Comparison of ENCODE assay signal across 23 cellular contexts in genomic region chr2:170968205-170969003, GRCh38. TPM values are rescaled to one million over a fixed set of nuclear protein-coding genes. Genes with fewer than 3 reads are reported as not detected.
DNase-seq lines count a peak whose midpoint lies in the region; ATAC-seq and TF ChIP-seq lines count a peak whose summit lies in the region.
"Had no signal": no experiment of that assay in that cellular context is flagged by ENCODE, and none has a peak within 500 bp of the region (broad histone marks: within the 10 kb centered on the region; RNA-seq: fewer than 3 reads in every experiment).

No MANE protein-coding gene starts in this region.

- H3K4ac ChIP-seq in mesenchymal stem cell (ENCODE audit: low read depth in 1 of 2, low read length in 2 of 2), result no peak overlapping the region

- H3K27ac Mint-ChIP-seq in stimulated activated naive CD8-positive, alpha-beta T cell treated with anti-CD3 and anti-CD28 coated beads, Interleukin-15, Interleukin-2, amounts not matched to agents 100 ng/mL and 50 ng/mL, for 24 hours, result peak overlapping the region; percentile 26
- H3K27ac Mint-ChIP-seq in T-cell, result peak overlapping the region; percentile 58 to 59
- H3K27ac Mint-ChIP-seq: natural killer cell treated with Interleukin-12 subunit alpha and Interleukin-12 subunit beta and Interleukin-15 and Interleukin-18, amount 100 ng/mL, for 72 hours; type B pancreatic cell had no signal

- H3K27ac ChIP-seq in mesenchymal stem cell (ENCODE audit: low read length, poor library complexity, severe bottlenecking) (no peak overlapping the region), stomach (no peak overlapping the region), SJCRH30 (no peak overlapping the region)
- H3K27ac ChIP-seq: body of pancreas, esophagus squamous epithelium had no signal

- H3K4me3 ChIP-seq in mesenchymal stem cell (ENCODE audit: insufficient read depth in 1 of 2, low read depth in 1 of 2, low read length in 2 of 2) (no peak overlapping the region), stomach (no peak overlapping the region), SJCRH30 (no peak overlapping the region)
- H3K4me3 ChIP-seq: body of pancreas, esophagus squamous epithelium, MG63 had no signal

- H2AFZ ChIP-seq in mesenchymal stem cell (ENCODE audit: low read depth, low read length), result no peak overlapping the region

- no peaks in the 10 kb centered on the region for H3K27me3 Mint-ChIP-seq in stimulated activated naive CD8-positive, alpha-beta T cell treated with anti-CD3 and anti-CD28 coated beads, Interleukin-15, Interleukin-2, amounts not matched to agents 100 ng/mL and 50 ng/mL, for 24 hours
- no peaks in the 10 kb centered on the region for H3K27me3 Mint-ChIP-seq in T-cell
- H3K27me3 Mint-ChIP-seq: natural killer cell treated with Interleukin-12 subunit alpha and Interleukin-12 subunit beta and Interleukin-15 and Interleukin-18, amount 100 ng/mL, for 72 hours; type B pancreatic cell had no signal

- H2AK5ac ChIP-seq in mesenchymal stem cell (ENCODE audit: low read length, severe bottlenecking), result peak overlapping the region; percentile 27

- peaks cover 26% of the 10 kb centered on the region for H3K4me1 ChIP-seq in mesenchymal stem cell (ENCODE audit: control insufficient read depth, insufficient read depth, low read depth, low read length)
- peaks cover 6 to 26% (median 12%) of the 10 kb centered on the region in 4 donors for H3K4me1 ChIP-seq in stomach
- peaks cover 6% of the 10 kb centered on the region; the same call in 1 of the 2 replicates for H3K4me1 ChIP-seq in SJCRH30

- H2BK120ac ChIP-seq in mesenchymal stem cell (ENCODE audit: low read depth, low read length), result no peak overlapping the region

- no peak overlapping the region for H4K91ac ChIP-seq in mesenchymal stem cell (ENCODE audit: low read length)

- DNase-seq in stimulated activated naive CD8-positive, alpha-beta T cell treated with anti-CD3 and anti-CD28 coated beads, Interleukin-15, Interleukin-2, amounts not matched to agents 100 U/mL and 50 U/mL, for 24 hours, result no peak
- DNase-seq in T-cell (no peak), mesenchymal stem cell (no peak), stomach (no peak), middle frontal gyrus (ENCODE audit: extremely low spot score, low spot score) (no peak), SJCRH30 (no peak)
- no peak for DNase-seq in stimulated activated CD8-positive, alpha-beta memory T cell treated with anti-CD3 and anti-CD28 coated beads, Interleukin-4, amount 100 ng/mL, for 48 hours
- DNase-seq: activated CD4-positive, alpha-beta T cell treated with anti-CD3 and anti-CD28 coated beads for 48 hours; body of pancreas; DND-41; effector memory CD4-positive, alpha-beta T cell; esophagus squamous epithelium; IMR-90; kidney glomerular epithelial cell; MG63; NCI-H1436; NCI-H524; posterior cingulate gyrus; RPMI8226; stimulated activated CD4-positive, alpha-beta T cell treated with anti-CD3 and anti-CD28 coated beads, Interleukin-1b, Interleukin-23, amount 100 ng/mL, for 48 hours had no signal

- peaks cover 13% of the 10 kb centered on the region for H3K79me1 ChIP-seq in mesenchymal stem cell (replicated peaks; ENCODE audit: low read length, poor library complexity, severe bottlenecking)

- no peak overlapping the region for H2BK12ac ChIP-seq in mesenchymal stem cell (ENCODE audit: low read length in 2 of 2)

- TF ChIP-seq CTCF in stomach (IDR thresholded peaks at IDR 0.05), result no peak

- no peaks in the 10 kb centered on the region for H3K9me3 Mint-ChIP-seq in stimulated activated naive CD8-positive, alpha-beta T cell treated with anti-CD3 and anti-CD28 coated beads, Interleukin-15, Interleukin-2, amounts not matched to agents 100 ng/mL and 50 ng/mL, for 24 hours
- no peaks in the 10 kb centered on the region for H3K9me3 Mint-ChIP-seq in T-cell
- H3K9me3 Mint-ChIP-seq: natural killer cell treated with Interleukin-12 subunit alpha and Interleukin-12 subunit beta and Interleukin-15 and Interleukin-18, amount 100 ng/mL, for 72 hours; type B pancreatic cell had no signal

- peak overlapping the region; percentile 21 for H4K8ac ChIP-seq in mesenchymal stem cell (ENCODE audit: low read length)

- H3K36me3 Mint-ChIP-seq in stimulated activated naive CD8-positive, alpha-beta T cell treated with anti-CD3 and anti-CD28 coated beads, Interleukin-15, Interleukin-2, amounts not matched to agents 100 ng/mL and 50 ng/mL, for 24 hours (ENCODE audit: low read depth), result peaks cover 44% of the 10 kb centered on the region
- peaks cover 18% of the 10 kb centered on the region for H3K36me3 Mint-ChIP-seq in T-cell

- no peak overlapping the region for H3K4me3 Mint-ChIP-seq in stimulated activated naive CD8-positive, alpha-beta T cell treated with anti-CD3 and anti-CD28 coated beads, Interleukin-15, Interleukin-2, amounts not matched to agents 100 ng/mL and 50 ng/mL, for 24 hours
- no peak overlapping the region for H3K4me3 Mint-ChIP-seq in T-cell
- H3K4me3 Mint-ChIP-seq: natural killer cell treated with Interleukin-12 subunit alpha and Interleukin-12 subunit beta and Interleukin-15 and Interleukin-18, amount 100 ng/mL, for 72 hours; type B pancreatic cell had no signal

- H3K9ac ChIP-seq in mesenchymal stem cell (ENCODE audit: low read length), result no peak overlapping the region

- H3K36me3 ChIP-seq in mesenchymal stem cell (ENCODE audit: control insufficient read depth in 1 of 2, insufficient read depth in 2 of 2, low read depth in 1 of 2, low read length in 2 of 2) (peaks cover 29 to 57% of the 10 kb centered on the region in 2 experiments), stomach (peaks cover 36 to 51% (median 47%) of the 10 kb centered on the region in 4 donors), SJCRH30 (peaks cover 37% of the 10 kb centered on the region)

- no peak overlapping the region for H3K14ac ChIP-seq in mesenchymal stem cell (ENCODE audit: low read length in 2 of 2)

- H3K4me2 ChIP-seq in mesenchymal stem cell (ENCODE audit: low read length, poor library complexity, severe bottlenecking), result no peak overlapping the region

- WGBS in mesenchymal stem cell, result 96% methylated on average over 11 of the region's 12 CpGs
- 76 to 83% (median 81%) methylated on average over 12 of the region's 12 CpGs for WGBS in stomach, 5 donors

- no peak for ATAC-seq in stimulated activated naive CD8-positive, alpha-beta T cell treated with anti-CD3 and anti-CD28 coated beads, Interleukin-15, Interleukin-2, amounts not matched to agents 100 U/mL and 50 U/mL, for 24 hours
- ATAC-seq in T-cell (replicated peaks in 1 of 4), result no peak
- ATAC-seq: body of pancreas; natural killer cell treated with Interleukin-12 subunit alpha and Interleukin-12 subunit beta and Interleukin-15 and Interleukin-18, amount 100 ng/mL, for 72 hours had no signal

- H3K27me3 ChIP-seq in mesenchymal stem cell (ENCODE audit: control insufficient read depth in 1 of 2, insufficient read depth in 1 of 2, low read length in 2 of 2) (no peaks in the 10 kb centered on the region), stomach (no peaks in the 10 kb centered on the region), SJCRH30 (no peaks in the 10 kb centered on the region)
- H3K27me3 ChIP-seq: body of pancreas, esophagus squamous epithelium, MG63 had no signal

- H3K23ac ChIP-seq in mesenchymal stem cell (ENCODE audit: low read length in 2 of 2), result no peak overlapping the region

- TF ChIP-seq EP300 in stomach (IDR thresholded peaks at IDR 0.05), result no peak

- no peak overlapping the region for H2BK15ac ChIP-seq in mesenchymal stem cell (ENCODE audit: low read depth, poor library complexity, severe bottlenecking)

- H3K4me1 Mint-ChIP-seq in stimulated activated naive CD8-positive, alpha-beta T cell treated with anti-CD3 and anti-CD28 coated beads, Interleukin-15, Interleukin-2, amounts not matched to agents 100 ng/mL and 50 ng/mL, for 24 hours (ENCODE audit: low read depth), result peaks cover 6% of the 10 kb centered on the region
- peaks cover 7 to 11% (median 7%) of the 10 kb centered on the region in 3 donors for H3K4me1 Mint-ChIP-seq in T-cell

- no peak overlapping the region for H2BK5ac ChIP-seq in mesenchymal stem cell (ENCODE audit: low read depth, low read length, poor library complexity, severe bottlenecking)

- no peak overlapping the region for H3K18ac ChIP-seq in mesenchymal stem cell (ENCODE audit: low read depth in 1 of 2, low read length in 2 of 2)

- CTCF ChIA-PET in T-cell (lab: Charles Lee), result interaction anchor here (0.6 to 0.8 kb wide), 3 partner anchors 190 to 633 kb away, joined by 3 to 4 read pairs (median 3); no protein-coding TSS in a partner anchor

- H3K9me3 ChIP-seq in mesenchymal stem cell (ENCODE audit: control insufficient read depth, low read length) (no peaks in the 10 kb centered on the region), stomach (no peaks in the 10 kb centered on the region), SJCRH30 (replicated peaks) (no peaks in the 10 kb centered on the region)
- H3K9me3 ChIP-seq: body of pancreas, esophagus squamous epithelium, MG63 had no signal

- TF ChIP-seq POLR2A in stomach (IDR thresholded peaks at IDR 0.05), result no peak

- POLR2A ChIA-PET in T-cell (lab: Charles Lee), result no interaction called here

- intact Hi-C loops in stomach (cut with DNase I; ENCODE audit: low total_unique reads), result no loop called here

RNA-seq across cellular contexts. Expression of gene GORASP2, which starts 39.4 kb away (rescaled TPM):
- total RNA-seq in T-cell (10 to 100 TPM; 61.6 to 81.1 (median 71.0) TPM), stomach (100 to 1,000 TPM in 2 of 5 donors, 10 to 100 TPM in 2, 1 to 10 TPM in 1; 9.9 to 141 (median 48.8) TPM)
- 132 TPM for polyA plus RNA-seq in mesenchymal stem cell (2013, experiment 1 of 2)
- 130 TPM for polyA plus RNA-seq in mesenchymal stem cell (2013, experiment 2 of 2)
- 10 to 100 TPM; 24.6 to 36.5 (median 31.0) TPM for polyA plus RNA-seq in stomach
- total RNA-seq in SJCRH30 (2014; rRNA removed; shearing (Covaris generic)), result 63.8 and 72.9 TPM in 2 replicates
